In genomic region chrX:38678217-38678616, GRCh38 we compare ENCODE assay signal across 19 cellular contexts.
DNase-seq lines count a peak whose midpoint lies in the region; ATAC-seq and TF ChIP-seq lines count a peak whose summit lies in the region.
"Had no signal": no experiment of that assay in that cellular context is flagged by ENCODE, and none has a peak within 500 bp of the region (broad histone marks: within the 10 kb centered on the region; RNA-seq: fewer than 3 reads in every experiment).

No MANE protein-coding gene starts in this region.

- no peak for ATAC-seq in HG03432 (IDR thresholded peaks at IDR 0.05; ENCODE audit: unreplicated experiment)
- ATAC-seq: CD8-positive, alpha-beta T cell had no signal

- H3K4me1 ChIP-seq in colonic mucosa = no peaks in the 10 kb centered on the region
- H3K4me1 ChIP-seq: Caco-2, HAP-1 had no signal

- H3K36me3 ChIP-seq in colonic mucosa = no peaks in the 10 kb centered on the region
- H3K36me3 ChIP-seq: BLaER1, HAP-1 had no signal

- peaks cover 12% of the 10 kb centered on the region for H3K4me1 Mint-ChIP-seq in nephron
- H3K4me1 Mint-ChIP-seq: B cell; CD4-positive, CD25-positive, alpha-beta regulatory T cell had no signal

- DNase-seq in NCI-H1417 (lab: John Stamatoyannopoulos, UW) (peak in 2 of 3 experiments; percentile 14 to 51), NCI-H1417 treated with DMSO at 0.1 percent for 48 hours (lab: John Stamatoyannopoulos, UW) (no peak), fibroblast of villous mesenchyme (ENCODE audit: low read depth) (peak; percentile 8), colonic mucosa (no peak)
- DNase-seq: Caco-2; CD4-positive, CD25-positive, alpha-beta regulatory T cell; CD8-positive, alpha-beta T cell; DMS153; DND-41; GOT3; HFFc6 had no signal

- TF ChIP-seq CTCF in VCaP (conservative IDR thresholded peaks at IDR 0.05) (no peak), fibroblast of villous mesenchyme (IDR thresholded peaks at IDR 0.05; ENCODE audit: insufficient read depth, low read depth, low read length) (no peak), nephron (IDR thresholded peaks at IDR 0.05; ENCODE audit: unreplicated experiment in 3 of 3) (no peak), colonic mucosa (IDR thresholded peaks at IDR 0.05) (no peak)

- H3K27ac ChIP-seq in VCaP (peak overlapping the region; percentile 54; the same call in 1 of the 2 replicates), colonic mucosa (no peak overlapping the region)
- H3K27ac ChIP-seq: 22Rv1, BLaER1, C4-2B had no signal

- H3K27ac Mint-ChIP-seq in nephron = peak overlapping the region in 2 of 3 experiments; percentile 4 to 17
- H3K27ac Mint-ChIP-seq: B cell; CD4-positive, CD25-positive, alpha-beta regulatory T cell; CD8-positive, alpha-beta T cell; HFFc6 had no signal

- no peaks in the 10 kb centered on the region for H3K9me3 ChIP-seq in colonic mucosa
- H3K9me3 ChIP-seq: BLaER1, Caco-2, HAP-1 had no signal

- intact Hi-C loops in colonic mucosa (cut with DNase I) = no loop called here

- H3K4me3 Mint-ChIP-seq in nephron = no peak overlapping the region
- H3K4me3 Mint-ChIP-seq: B cell; CD4-positive, CD25-positive, alpha-beta regulatory T cell; CD8-positive, alpha-beta T cell; HFFc6 had no signal

- H3K9me3 Mint-ChIP-seq in nephron = no peaks in the 10 kb centered on the region
- H3K9me3 Mint-ChIP-seq: CD8-positive, alpha-beta T cell; HFFc6 had no signal

- H3K36me3 Mint-ChIP-seq in nephron (ENCODE audit: low read depth) = no peaks in the 10 kb centered on the region
- H3K36me3 Mint-ChIP-seq: CD4-positive, CD25-positive, alpha-beta regulatory T cell; CD8-positive, alpha-beta T cell had no signal

- no peak overlapping the region for H3K9ac ChIP-seq in colonic mucosa (ENCODE audit: low read depth in 2 of 2, low read length in 2 of 2)
- H3K9ac ChIP-seq: BLaER1 had no signal

- H3K27me3 ChIP-seq in colonic mucosa = no peaks in the 10 kb centered on the region
- H3K27me3 ChIP-seq: BLaER1 had no signal

- H3K4me3 ChIP-seq in fibroblast of villous mesenchyme (ENCODE audit: low read depth, low read length) (no peak overlapping the region), colonic mucosa (no peak overlapping the region)
- H3K4me3 ChIP-seq: BLaER1, HAP-1 had no signal

- H3K27me3 Mint-ChIP-seq in nephron (ENCODE audit: low read depth) = no peaks in the 10 kb centered on the region

Comparison
In these comparisons a context has a peak if more than half of its experiments do, and no peak if none do; other contexts are left out.
1. DNase-seq: peak in NCI-H1417 (2 of 3) and fibroblast of villous mesenchyme (single experiment); none in NCI-H1417 treated with DMSO at 0.1 percent for 48 hours (single experiment) and colonic mucosa (single experiment).